Comparison of ENCODE assay signal across 9 cellular contexts in genomic region chr1:16249838-16250241, GRCh38. TPM values are rescaled to one million over a fixed set of nuclear protein-coding genes. Genes with fewer than 3 reads are reported as not detected.
DNase-seq lines count a peak whose midpoint lies in the region; ATAC-seq and TF ChIP-seq lines count a peak whose summit lies in the region.
"Had no signal": no experiment of that assay in that cellular context is flagged by ENCODE, and none has a peak within 500 bp of the region (broad histone marks: within the 10 kb centered on the region; RNA-seq: fewer than 3 reads in every experiment).

No MANE protein-coding gene starts in this region.

- no peaks in the 10 kb centered on the region for H3K9me3 ChIP-seq in Peyer's patch
- no peaks in the 10 kb centered on the region for H3K9me3 ChIP-seq in skeletal muscle tissue (ENCODE audit: control insufficient read depth in 3 of 3, low read length in 3 of 3)

- H3K36me3 ChIP-seq in Peyer's patch: peaks cover 0 to 52% (median 0%) of the 10 kb centered on the region in 3 donors
- H3K36me3 ChIP-seq in skeletal muscle tissue (ENCODE audit: control insufficient read depth in 3 of 3, insufficient read depth in 3 of 3, low read length in 3 of 3): peaks cover 24 to 45% (median 34%) of the 10 kb centered on the region in 3 donors

- H3K27ac ChIP-seq in Peyer's patch (peak overlapping the region; percentile 15 to 49 (median 32)), skeletal muscle tissue (ENCODE audit: low read depth, low read length) (peak overlapping the region; percentile 66)
- H3K27ac ChIP-seq: foreskin keratinocyte had no signal

- H3K9ac ChIP-seq in skeletal muscle tissue (ENCODE audit: low read depth in 1 of 3, low read length in 3 of 3): peak overlapping the region in 1 of 3 donors; percentile 7

- no peak for TF ChIP-seq POLR2A in Peyer's patch (IDR thresholded peaks at IDR 0.05)

- DNase-seq in GM20000 (ENCODE audit: low spot score) (peak; percentile 7), Peyer's patch (peak in 1 of 3 donors; percentile 61), glomerular endothelial cell (ENCODE audit: extremely low read depth, low read depth, low spot score) (peak; percentile 75), GM10266 (ENCODE audit: extremely low spot score) (no peak)
- no peak for DNase-seq in activated CD4-positive, alpha-beta T cell treated with anti-CD3 and anti-CD28 coated beads for 4 hours
- DNase-seq: foreskin keratinocyte had no signal

- no peaks in the 10 kb centered on the region for H3K27me3 ChIP-seq in Peyer's patch
- H3K27me3 ChIP-seq in skeletal muscle tissue (ENCODE audit: control insufficient read depth in 3 of 3, insufficient read depth in 3 of 3, low read length in 3 of 3): no peaks in the 10 kb centered on the region
- H3K27me3 ChIP-seq: foreskin keratinocyte had no signal

- H3K4me1 ChIP-seq in Peyer's patch: peaks cover 0 to 30% (median 2%) of the 10 kb centered on the region in 4 donors
- peaks cover 31 to 36% (median 35%) of the 10 kb centered on the region in 3 donors for H3K4me1 ChIP-seq in skeletal muscle tissue (ENCODE audit: control insufficient read depth in 3 of 3, insufficient read depth in 3 of 3, low read length in 3 of 3)

- TF ChIP-seq CTCF in GM20000 (IDR thresholded peaks at IDR 0.05; ENCODE audit: extremely low read depth, missing control alignments) (no peak), Peyer's patch (IDR thresholded peaks at IDR 0.05) (no peak), GM10266 (IDR thresholded peaks at IDR 0.05; ENCODE audit: control insufficient read depth, insufficient read depth, low read depth, missing control alignments) (no peak)

- H3K4me3 ChIP-seq in Peyer's patch (no peak overlapping the region), skeletal muscle tissue (ENCODE audit: low read length in 3 of 3) (no peak overlapping the region)

- ATAC-seq in HG02798 (IDR thresholded peaks at IDR 0.05; ENCODE audit: poor library complexity, unreplicated experiment) (no peak), GM19455 (IDR thresholded peaks at IDR 0.05; ENCODE audit: unreplicated experiment) (no peak)
- ATAC-seq: foreskin keratinocyte had no signal

RNA-seq across cellular contexts. Expression of gene CPLANE2, which starts 12.9 kb away (rescaled TPM):
- 1 to 10 TPM in 3 of 4 donors, not detected in 1; 1.2 to 6.6 (median 3.4) TPM for total RNA-seq in Peyer's patch
- 2.7 and 4.1 TPM in 2 replicates for total RNA-seq in glomerular endothelial cell
- 3.1 TPM for total RNA-seq in skeletal muscle tissue

RNA-seq across cellular contexts. Expression of gene ARHGEF19, which starts 37.4 kb away (rescaled TPM):
- total RNA-seq in Peyer's patch (10 to 100 TPM in 1 of 4 donors, 1 to 10 TPM in 3; 6.0 to 16.5 (median 7.3) TPM), glomerular endothelial cell (2.6 and 3.7 TPM in 2 replicates), skeletal muscle tissue (0.52 TPM)

Comparison
In these comparisons a context has a peak if more than half of its experiments do, and no peak if none do; other contexts are left out.
1. DNase-seq: peak in GM20000 (single experiment) and glomerular endothelial cell (single experiment); none in GM10266 (single experiment) and activated CD4-positive, alpha-beta T cell treated with anti-CD3 and anti-CD28 coated beads for 4 hours (0 of 2).